22 cellular contexts compared by ENCODE assay signal in the genomic region with DNA sequence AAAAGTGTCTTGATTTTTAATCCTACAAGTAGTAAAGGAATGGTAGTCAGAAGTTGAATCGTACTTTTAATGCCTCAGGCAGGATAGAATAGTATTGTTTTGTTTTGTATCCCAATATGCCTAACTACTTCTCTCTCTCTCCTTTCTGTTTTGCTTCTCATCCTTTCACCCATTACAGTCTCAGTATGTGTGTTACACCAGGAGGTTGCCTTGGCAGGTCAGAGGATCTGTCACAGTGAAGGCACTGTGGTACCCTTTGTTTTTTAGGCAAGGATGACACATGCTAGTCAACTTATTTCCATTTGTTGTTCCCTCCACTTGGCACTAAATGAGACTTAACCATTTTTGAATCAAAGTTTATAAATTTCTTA.
DNase-seq lines count a peak whose midpoint lies in the region; ATAC-seq, FAIRE-seq and TF ChIP-seq lines count a peak whose summit lies in the region.
"Had no signal": no experiment of that assay in that cellular context is flagged by ENCODE, and none has a peak within 500 bp of the region (broad histone marks: within the 10 kb centered on the region; RNA-seq: fewer than 3 reads in every experiment).

No MANE protein-coding gene starts in this region.

- H3K27me3 ChIP-seq in HUES48 (ENCODE audit: control insufficient read depth, insufficient read depth, low read length) = no peaks in the 10 kb centered on the region
- H3K27me3 ChIP-seq: stomach, tibial nerve had no signal

- DNase-seq in GM12891 (ENCODE audit: insufficient read length, low spot score) = no peak
- DNase-seq in epithelial cell of prostate (ENCODE audit: low read depth, low spot score) = no peak
- peak; percentile 19 for DNase-seq in pons (ENCODE audit: low spot score)
- DNase-seq in NCI-H2227 (lab: John Stamatoyannopoulos, UW; ENCODE audit: unreplicated experiment) = no peak
- no peak for DNase-seq in HUDEP-2 (lab: John Stamatoyannopoulos, UW; ENCODE audit: unreplicated experiment in 76 of 76)
- DNase-seq: ACHN; activated naive CD4-positive, alpha-beta T cell treated with anti-CD3 and anti-CD28 coated beads, Interleukin-2, amount 10 ng/mL, durations not matched to agents 7 days and 5 days; amygdala; effector CD4-positive, alpha-beta T cell; mesenchymal stem cell; NCI-H1105 treated with DMSO at 0.1 percent for 48 hours; NCI-H1930; NCI-H526; nucleus accumbens; PC-9; Right ventricle myocardium superior; small intestine; stomach had no signal

- TF ChIP-seq POLR2A in GM12891 (IDR thresholded peaks at IDR 0.05; ENCODE audit: low read depth, low read length) = no peak

- FAIRE-seq in GM12891 (lab: Jason Lieb, UNC) = peak; percentile 38
- FAIRE-seq: G401.6, small intestine had no signal

- no peak overlapping the region for H3K4me3 ChIP-seq in HUES48 (ENCODE audit: low read depth, low read length)
- H3K4me3 ChIP-seq: PC-9, stomach, tibial nerve had no signal

- no peak overlapping the region for H3K9ac ChIP-seq in HUES48 (ENCODE audit: low read depth, low read length)

- peaks cover 35% of the 10 kb centered on the region for H3K4me1 ChIP-seq in HUES48 (ENCODE audit: control insufficient read depth, insufficient read depth, low read length)

- peaks cover 3% of the 10 kb centered on the region; the same call in 1 of the 2 replicates for H3K36me3 ChIP-seq in HUES48 (ENCODE audit: control insufficient read depth, insufficient read depth, low read length)
- H3K36me3 ChIP-seq: stomach, tibial nerve had no signal

- no peaks in the 10 kb centered on the region for H3K9me3 ChIP-seq in HUES48 (ENCODE audit: control insufficient read depth, insufficient read depth, low read length)
- H3K9me3 ChIP-seq: stomach, tibial nerve had no signal

- H3K27ac ChIP-seq in HUES48 (ENCODE audit: low read depth, low read length) = peak overlapping the region; percentile 21
- peak overlapping the region; percentile 55 for H3K27ac ChIP-seq in epithelial cell of prostate
- H3K27ac ChIP-seq: PC-9, stomach, tibial nerve had no signal

- no peak for ATAC-seq in HG03135 (IDR thresholded peaks at IDR 0.05; ENCODE audit: unreplicated experiment)

TF ChIP-seq in GM12891, 5 proteins besides CTCF, POLR2A, EP300 and RAD21:
- TF ChIP-seq SPI1 (IDR thresholded peaks at IDR 0.05; ENCODE audit: low read depth, low read length) (no peak), TAF1 (IDR thresholded peaks at IDR 0.05; ENCODE audit: low read depth, low read length) (no peak), PAX5 (IDR thresholded peaks at IDR 0.05; ENCODE audit: insufficient read depth, low read length, severe bottlenecking) (no peak)
